Comparison of ENCODE assay signal across 15 cellular contexts in the genomic region with DNA sequence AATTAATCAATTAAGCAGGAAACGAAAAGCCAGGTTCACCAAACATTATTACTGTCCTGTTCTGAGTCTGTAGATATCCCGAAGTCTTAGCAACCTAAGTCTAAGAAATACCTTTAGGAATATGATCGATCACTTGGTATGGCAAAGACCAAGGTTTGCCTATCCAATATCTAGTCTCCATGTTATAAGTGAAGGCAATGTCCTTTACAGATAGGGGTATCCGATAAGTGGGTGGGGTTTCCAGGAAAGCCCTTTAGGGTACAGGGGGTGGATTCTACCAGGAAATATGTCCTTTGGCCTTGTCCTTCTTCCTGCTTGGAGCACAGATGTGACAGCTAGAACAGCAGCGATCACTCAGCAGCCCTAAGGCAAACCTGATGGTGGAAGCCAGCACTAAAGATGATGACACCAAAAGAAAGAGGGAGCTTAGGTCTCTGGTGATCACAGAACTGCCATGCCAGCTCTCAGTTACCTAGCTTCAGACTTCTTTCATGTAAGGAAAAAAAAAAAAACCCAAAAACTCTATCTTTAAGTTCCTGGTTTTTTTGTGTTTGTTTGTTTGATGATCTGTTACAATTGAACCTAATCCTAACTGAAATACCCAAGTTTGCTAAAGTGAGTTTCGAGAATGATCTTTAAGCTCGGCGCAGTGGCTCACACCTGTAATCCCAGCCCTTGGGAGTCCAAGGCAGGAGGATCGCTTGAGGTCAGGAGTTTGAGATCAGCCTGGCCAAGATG.
"Had no signal": no experiment of that assay in that cellular context is flagged by ENCODE, and none has a peak within 500 bp of the region (broad histone marks: within the 10 kb centered on the region; RNA-seq: fewer than 3 reads in every experiment).

No MANE protein-coding gene starts in this region.

- H3K4me1 Mint-ChIP-seq: neural crest cell had no signal

- ATAC-seq: gastrocnemius medialis, heart right ventricle, left ventricle myocardium superior, SK-N-SH treated with all-trans-retinoic acid at 6 μM for 48 hours had no signal

- H3K9me3 Mint-ChIP-seq: neural crest cell had no signal

- H3K27ac ChIP-seq: heart right ventricle, ovary, tibial nerve, vagina had no signal

- H3K4me3 ChIP-seq: gastrocnemius medialis, heart right ventricle, ovary, tibial nerve, vagina had no signal

- H3K27me3 ChIP-seq: gastrocnemius medialis, heart right ventricle, ovary, tibial nerve, vagina had no signal

- H3K4me3 Mint-ChIP-seq: neural crest cell had no signal

- H3K36me3 ChIP-seq: ovary had no signal

- H3K9me3 ChIP-seq: gastrocnemius medialis, heart right ventricle, ovary, tibial nerve, vagina had no signal

- DNase-seq: activated CD4-positive, alpha-beta T cell treated with anti-CD3 and anti-CD28 coated beads for 4 hours; activated naive CD4-positive, alpha-beta T cell; activated T-cell treated with anti-CD3 and anti-CD28 coated beads, Interleukin-2, amount 50 U/mL, for 48 hours; cortex of kidney; effector CD8-positive, alpha-beta T cell; gastrocnemius medialis; heart right ventricle; islet precursor cell; left ventricle myocardium superior; ovary; retina had no signal
